ENCODE assay signal across 27 cellular contexts in the genomic region with DNA sequence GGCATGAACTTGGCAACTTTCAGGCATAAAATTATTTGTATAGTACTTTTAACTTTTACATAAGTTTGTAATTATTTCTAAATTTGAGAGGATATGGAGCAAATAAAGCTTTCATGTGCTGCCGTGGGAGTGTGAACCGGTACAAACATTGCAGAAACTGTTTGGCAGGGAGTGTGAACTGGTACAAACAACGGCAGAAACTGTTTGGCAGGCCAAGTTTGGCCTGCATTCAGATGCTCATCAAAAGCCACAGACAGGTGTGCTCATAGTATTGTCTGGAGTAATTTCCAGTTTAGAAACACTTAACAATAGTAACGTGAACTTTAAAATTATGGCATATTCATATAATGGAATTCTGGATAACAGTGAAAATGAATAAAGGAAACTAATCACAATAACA.
"Had no signal": no experiment of that assay in that cellular context is flagged by ENCODE, and none has a peak within 500 bp of the region (broad histone marks: within the 10 kb centered on the region; RNA-seq: fewer than 3 reads in every experiment).

No MANE protein-coding gene starts in this region.

- H3K27me3 ChIP-seq: cardiac muscle cell, colonic mucosa, foreskin keratinocyte, upper lobe of left lung, vagina had no signal

- H3K4me3 ChIP-seq: cardiac muscle cell, colonic mucosa, mucosa of descending colon, skin epidermis, upper lobe of left lung, vagina had no signal

- H3K27ac ChIP-seq: cardiac muscle cell, colonic mucosa, foreskin keratinocyte, skin epidermis, upper lobe of left lung, vagina had no signal

- H3K9me3 ChIP-seq: colonic mucosa, mucosa of descending colon, upper lobe of left lung, vagina had no signal

- DNase-seq: activated CD4-positive, alpha-beta memory T cell treated with anti-CD3 and anti-CD28 coated beads, Interleukin-2, amount 10 ng/mL, durations not matched to agents 7 days and 5 days; activated CD4-positive, alpha-beta T cell treated with anti-CD3 and anti-CD28 coated beads for 1 hour; activated CD4-positive, alpha-beta T cell treated with anti-CD3 and anti-CD28 coated beads, Interleukin-2, amount 10 ng/mL, durations not matched to agents 7 days and 5 days; activated CD8-positive, alpha-beta memory T cell treated with anti-CD3 and anti-CD28 coated beads, Interleukin-2, amount 10 ng/mL, durations not matched to agents 7 days and 5 days; activated naive CD4-positive, alpha-beta T cell treated with Interleukin-2 at 50 U/mL for 16 hours; activated T-cell treated with anti-CD3 and anti-CD28 coated beads for 4 hours; activated T-cell treated with anti-CD3 and anti-CD28 coated beads, Interleukin-2, amount 50 U/mL, for 72 hours; aorta; cerebellar nuclear complex; colonic mucosa; effector memory CD4-positive, alpha-beta T cell; foreskin keratinocyte; glutamatergic neuron; islet precursor cell; left ventricle myocardium superior; mucosa of descending colon; stimulated activated CD4-positive, alpha-beta T cell treated with anti-CD3 and anti-CD28 coated beads, Interleukin-12 subunit alpha, Interleukin-12 subunit beta, amount 100 ng/mL, for 4 hours; stimulated activated CD4-positive, alpha-beta T cell treated with anti-CD3 and anti-CD28 coated beads, Interleukin-4, amount 100 ng/mL, for 1 hour; stimulated activated naive CD8-positive, alpha-beta T cell treated with anti-CD3 and anti-CD28 coated beads, Interleukin-15, Interleukin-2, amounts not matched to agents 100 U/mL and 50 U/mL, for 24 hours; T-helper 17 cell had no signal

- H3K4me1 ChIP-seq: colonic mucosa, foreskin keratinocyte, upper lobe of left lung, vagina had no signal

- ATAC-seq: activated CD8-positive, alpha-beta memory T cell treated with anti-CD3 and anti-CD28 coated beads, Interleukin-2, amount 10 ng/mL, durations not matched to agents 7 days and 5 days; activated T-cell treated with anti-CD3 and anti-CD28 coated beads, Interleukin-2, amount 50 U/mL, for 72 hours; foreskin keratinocyte; left ventricle myocardium superior; mucosa of descending colon; natural killer cell treated with Interleukin-12 subunit alpha and Interleukin-12 subunit beta and Interleukin-15 and Interleukin-18, amount 100 ng/mL, for 72 hours; sciatic nerve; stimulated activated naive CD8-positive, alpha-beta T cell treated with anti-CD3 and anti-CD28 coated beads, Interleukin-15, Interleukin-2, amounts not matched to agents 100 U/mL and 50 U/mL, for 24 hours; T-helper 17 cell; WTC11 had no signal
